Comparison of ENCODE assay signal across 8 cellular contexts in genomic region chr15:50181983-50182232, GRCh38. TPM values are rescaled to one million over a fixed set of nuclear protein-coding genes. Genes with fewer than 3 reads are reported as not detected.
A peak's percentile ranks its signal among the peaks of the same experiment; 100 is the strongest.
DNase-seq lines count a peak whose midpoint lies in the region; ATAC-seq lines count a peak whose summit lies in the region.

Gene SLC27A2, plus strand, starts transcription at chr15:50182196. Its CDS starts 232 bp downstream, at chr15:50182428.

- DNase-seq in NCI-H2227 (lab: John Stamatoyannopoulos, UW; ENCODE audit: unreplicated experiment) (peak; percentile 8), NCI-H2227 treated with DMSO at 0.1 percent for 48 hours (lab: John Stamatoyannopoulos, UW) (no peak), NCI-H748 treated with DMSO at 0.1 percent for 48 hours (lab: John Stamatoyannopoulos, UW) (peak; percentile 18), cortex of kidney (lab: John Stamatoyannopoulos, UW) (peak; percentile 7), mucosa of gallbladder (ENCODE audit: low spot score) (peak; percentile 31)
- DNase-seq in stimulated activated naive CD4-positive, alpha-beta T cell (lab: John Stamatoyannopoulos, UW) = no peak

- ATAC-seq in HG02588 (IDR thresholded peaks at IDR 0.05; ENCODE audit: unreplicated experiment) (peak; percentile 49), HG03280 (IDR thresholded peaks at IDR 0.05; ENCODE audit: unreplicated experiment) (no peak)

RNA-seq across cellular contexts. Expression of gene SLC27A2, which starts in this region (rescaled TPM):
- 22.9 TPM for total RNA-seq in mucosa of gallbladder

Comparison
In these comparisons a context has a peak if more than half of its experiments do, and no peak if none do; other contexts are left out.
1. DNase-seq: peak in NCI-H2227 (single experiment), NCI-H748 treated with DMSO at 0.1 percent for 48 hours (single experiment), cortex of kidney (single experiment) and mucosa of gallbladder (single experiment); none in NCI-H2227 treated with DMSO at 0.1 percent for 48 hours (single experiment) and stimulated activated naive CD4-positive, alpha-beta T cell (0 of 6).